Comparison of ENCODE assay signal across 12 cellular contexts in genomic region chr13:61415749-61416148, GRCh38. TPM values are rescaled to one million over a fixed set of nuclear protein-coding genes. Genes with fewer than 3 reads are reported as not detected.
DNase-seq lines count a peak whose midpoint lies in the region; ATAC-seq and TF ChIP-seq lines count a peak whose summit lies in the region.
"Had no signal": no experiment of that assay in that cellular context is flagged by ENCODE, and none has a peak within 500 bp of the region (broad histone marks: within the 10 kb centered on the region; RNA-seq: fewer than 3 reads in every experiment).

Gene PCDH20 (minus strand): TSS chr13:61415849. CDS start chr13:61415158, 691 bp downstream.

- H3K27me3 Mint-ChIP-seq in GM23338 (ENCODE audit: insufficient read depth, low read depth, poor library complexity) = peaks cover 23% of the 10 kb centered on the region
- H3K27me3 Mint-ChIP-seq in brain = peaks cover 57% of the 10 kb centered on the region

- WGBS in psoas muscle, 3 donors = 19 to 28% (median 27%) methylated on average over 3 of the region's 3 CpGs

- H3K9me2 ChIP-seq in GM23338 (ENCODE audit: insufficient read depth) = no peaks in the 10 kb centered on the region

- H3K4me3 ChIP-seq in GM23338 (peak within 1 kb of the TSS; percentile 69), iPS-18c (ENCODE audit: insufficient read depth, low read depth, low read length) (peak within 1 kb of the TSS; percentile 74), psoas muscle (peak within 1 kb of the TSS; percentile 33)

- H3K4me1 Mint-ChIP-seq in GM23338 (peaks cover 17% of the 10 kb centered on the region), brain (peaks cover 19% of the 10 kb centered on the region)
- H3K4me1 Mint-ChIP-seq: central memory CD8-positive, alpha-beta T cell; stimulated activated effector memory CD8-positive, alpha-beta T cell treated with anti-CD3 and anti-CD28 coated beads, Interleukin-12 subunit alpha, Interleukin-12 subunit beta, amount 100 ng/mL, for 72 hours had no signal

- DNase-seq in GM23338 (ENCODE audit: low spot score) (no peak), psoas muscle (no peak), OCI-M2 (lab: John Stamatoyannopoulos, UW; ENCODE audit: unreplicated experiment) (no peak), NOMO-1 treated with dmso at 0.1 percent for 144 hours (lab: John Stamatoyannopoulos, UW; ENCODE audit: unreplicated experiment) (no peak)

- ATAC-seq in GM23338 (no peak), psoas muscle (peak in 1 of 4 donors; percentile 38), GM21619 (IDR thresholded peaks at IDR 0.05; ENCODE audit: unreplicated experiment) (no peak), HG03175 (IDR thresholded peaks at IDR 0.05; ENCODE audit: unreplicated experiment) (no peak)

- H3K27me3 ChIP-seq in GM23338 (ENCODE audit: insufficient read depth) (peaks cover 37% of the 10 kb centered on the region), psoas muscle (ENCODE audit: insufficient read depth in 3 of 3, low read length in 2 of 3) (peaks cover 5 to 31% (median 10%) of the 10 kb centered on the region in 3 donors)

- no peaks in the 10 kb centered on the region for H3K79me2 ChIP-seq in GM23338 (replicated peaks; ENCODE audit: insufficient read depth)

- intact Hi-C loops in psoas muscle (cut with DNase I) = no loop called here

- H3K4me3 Mint-ChIP-seq in GM23338 (peak within 1 kb of the TSS; percentile 92), brain (peak within 1 kb of the TSS; percentile 90 to 95 (median 91))
- H3K4me3 Mint-ChIP-seq: central memory CD8-positive, alpha-beta T cell; stimulated activated effector memory CD8-positive, alpha-beta T cell treated with anti-CD3 and anti-CD28 coated beads, Interleukin-12 subunit alpha, Interleukin-12 subunit beta, amount 100 ng/mL, for 72 hours had no signal

- peak within 1 kb of the TSS; percentile 97 for H2AFZ ChIP-seq in GM23338

- H3K27ac ChIP-seq in GM23338 (ENCODE audit: low read depth) (no peak within 1 kb of the TSS), psoas muscle (no peak within 1 kb of the TSS)

- H4K20me1 ChIP-seq in GM23338 (replicated peaks; ENCODE audit: insufficient read depth) = no peaks in the 10 kb centered on the region

- H3K9me3 ChIP-seq in iPS-18c (ENCODE audit: control insufficient read depth, insufficient read depth, low read length) (peaks cover 2% of the 10 kb centered on the region), psoas muscle (no peaks in the 10 kb centered on the region)

- H3K4me1 ChIP-seq in GM23338 (ENCODE audit: insufficient read depth) (peaks cover 6% of the 10 kb centered on the region), psoas muscle (no peaks in the 10 kb centered on the region)

- no peaks in the 10 kb centered on the region for H3K36me3 Mint-ChIP-seq in GM23338 (ENCODE audit: low read depth)
- H3K36me3 Mint-ChIP-seq in brain = no peaks in the 10 kb centered on the region
- H3K36me3 Mint-ChIP-seq: stimulated activated effector memory CD8-positive, alpha-beta T cell treated with anti-CD3 and anti-CD28 coated beads, Interleukin-12 subunit alpha, Interleukin-12 subunit beta, amount 100 ng/mL, for 72 hours had no signal

- H3K27ac Mint-ChIP-seq in GM23338 (no peak within 1 kb of the TSS; the same call in 1 of the 2 replicates), brain (peak within 1 kb of the TSS in 3 of 5 experiments; percentile 36 to 69 (median 41))
- H3K27ac Mint-ChIP-seq: stimulated activated effector memory CD8-positive, alpha-beta T cell treated with anti-CD3 and anti-CD28 coated beads, Interleukin-12 subunit alpha, Interleukin-12 subunit beta, amount 100 ng/mL, for 72 hours had no signal

- TF ChIP-seq CTCF in GM23338 (conservative IDR thresholded peaks at IDR 0.05; ENCODE audit: low read depth in 2 of 2) = no peak
- TF ChIP-seq CTCF in brain (conservative IDR thresholded peaks at IDR 0.05) = no peak
- no peak for TF ChIP-seq CTCF in psoas muscle (IDR thresholded peaks at IDR 0.05)

- H3K36me3 ChIP-seq in GM23338 (ENCODE audit: insufficient read depth) (no peaks in the 10 kb centered on the region), psoas muscle (ENCODE audit: insufficient read depth in 1 of 2, low read depth in 1 of 2) (no peaks in the 10 kb centered on the region)

- no peaks in the 10 kb centered on the region for H3K9me3 Mint-ChIP-seq in GM23338
- H3K9me3 Mint-ChIP-seq in brain = peaks cover 0 to 3% (median 0%) of the 10 kb centered on the region in 5 experiments

- no peaks in the 10 kb centered on the region for H3F3A ChIP-seq in GM23338 (replicated peaks; ENCODE audit: low read depth)

- H3K4me2 ChIP-seq in GM23338 = peak within 1 kb of the TSS; percentile 98

TF ChIP-seq in GM23338, 12 proteins besides CTCF, POLR2A, EP300 and RAD21:
- TF ChIP-seq CREB1 (CRISPR knock-in tag; IDR thresholded peaks at IDR 0.05; ENCODE audit: low read depth) (no peak), NANOG (IDR thresholded peaks at IDR 0.05; ENCODE audit: borderline replicate concordance) (no peak), ZNF331 (CRISPR knock-in tag; IDR thresholded peaks at IDR 0.05; ENCODE audit: low read depth) (no peak), JUNB (IDR thresholded peaks at IDR 0.05; ENCODE audit: unreplicated experiment) (no peak)

RNA-seq across cellular contexts. Expression of gene PCDH20, which starts in this region (rescaled TPM):
- total RNA-seq in GM23338 (2014; rRNA removed; shearing (Covaris generic)) = 2.6 and 2.8 TPM in 2 replicates
- polyA plus RNA-seq in GM23338 (2016; fragmentation: Nextera tagmentation; extraction: Ambion mirVana) (1.0 and 1.3 TPM in 2 replicates), brain (ENCODE audit: insufficient read depth, low read depth, low replicate concordance) (0.71 TPM), psoas muscle (under 1 TPM; 0.03 to 0.06 (median 0.05) TPM)
- total RNA-seq in psoas muscle = 1 to 10 TPM in 2 of 4 donors, under 1 TPM in 2; 0.07 to 2.3 (median 0.92) TPM
- total RNA-seq: T-helper 1 cell treated with Interleukin-12 subunit alpha and Interleukin-12 subunit beta and Interleukin-4 antibody, amounts not matched to agents 30 ng/mL and 1 ng/mL, for 36 hours had no signal
- polyA plus RNA-seq: CD14-positive monocyte had no signal
